In genomic region chr9:80020056-80020455, GRCh38 we compare ENCODE assay signal across 24 cellular contexts.
"Had no signal": no experiment of that assay in that cellular context is flagged by ENCODE, and none has a peak within 500 bp of the region (broad histone marks: within the 10 kb centered on the region; RNA-seq: fewer than 3 reads in every experiment).

No MANE protein-coding gene starts in this region.

- H3K36me3 ChIP-seq: colonic mucosa, heart left ventricle, pancreas, prostate gland, right lobe of liver, tibial artery, upper lobe of right lung, vagina had no signal

- H3K27ac Mint-ChIP-seq: endodermal cell, naive B cell, nephron had no signal

- H3K4me3 Mint-ChIP-seq: endodermal cell, naive B cell, nephron had no signal

- DNase-seq: colonic mucosa; dermis blood vessel endothelial cell; endodermal cell; erythroblast; foreskin melanocyte; heart left ventricle; hippocampal formation; left colon; left ventricle myocardium superior; mesendoderm; naive B cell; occipital lobe; pancreas; retina; right lobe of liver; stimulated activated CD4-positive, alpha-beta T cell treated with anti-CD3 and anti-CD28 coated beads, Interleukin-2, amount 100 ng/mL, for 24 hours; stimulated activated CD4-positive, alpha-beta T cell treated with anti-CD3 and anti-CD28 coated beads, Interleukin-4, amount 100 ng/mL, for 4 hours; stimulated activated naive CD8-positive, alpha-beta T cell treated with anti-CD3 and anti-CD28 coated beads, Interleukin-15, Interleukin-2, amounts not matched to agents 100 U/mL and 50 U/mL, for 24 hours; tibial artery; upper lobe of right lung had no signal

- ATAC-seq: heart left ventricle, left colon, left ventricle myocardium superior, pancreas, right lobe of liver, upper lobe of right lung had no signal

- H3K9me3 Mint-ChIP-seq: endodermal cell had no signal

- H3K27ac ChIP-seq: colonic mucosa, heart left ventricle, pancreas, prostate gland, right lobe of liver, tibial artery, upper lobe of right lung, vagina had no signal

- H3K4me3 ChIP-seq: colonic mucosa, heart left ventricle, lung, pancreas, prostate gland, right lobe of liver, tibial artery, upper lobe of right lung, vagina had no signal

- H3K9me3 ChIP-seq: colonic mucosa, heart left ventricle, pancreas, prostate gland, right lobe of liver, tibial artery, upper lobe of right lung, vagina had no signal

- H3K4me1 ChIP-seq: colonic mucosa, heart left ventricle, pancreas, prostate gland, right lobe of liver, tibial artery, upper lobe of right lung, vagina had no signal

- H3K36me3 Mint-ChIP-seq: naive B cell had no signal

- H3K27me3 Mint-ChIP-seq: naive B cell had no signal

- H3K27me3 ChIP-seq: colonic mucosa, heart left ventricle, pancreas, right lobe of liver, tibial artery, upper lobe of right lung, vagina had no signal

- H3K4me1 Mint-ChIP-seq: endodermal cell, naive B cell, nephron had no signal
